In genomic region chr1:6199298-6200187, GRCh38 we compare ENCODE assay signal across 8 cellular contexts. TPM values are rescaled to one million over a fixed set of nuclear protein-coding genes. Genes with fewer than 3 reads are reported as not detected.
DNase-seq lines count a peak whose midpoint lies in the region; ATAC-seq and TF ChIP-seq lines count a peak whose summit lies in the region.

RPL22 (minus strand) TSS chr1:6199595; CDS start chr1:6199573, 22 bp downstream.

- H3K27me3 Mint-ChIP-seq in natural killer cell (ENCODE audit: low read depth in 2 of 2) = no peaks in the 10 kb centered on the region

- H3K27me3 ChIP-seq in H7 (ENCODE audit: control insufficient read depth, insufficient read depth, low read length) = no peaks in the 10 kb centered on the region

- peak within 1 kb of the TSS; percentile 70 to 91 for H3K27ac Mint-ChIP-seq in natural killer cell

- intact Hi-C loops in natural killer cell (cut with micrococcal nuclease) = no loop called here

- H3K4me1 Mint-ChIP-seq in natural killer cell = peaks cover 41 to 52% of the 10 kb centered on the region in 2 donors

- DNase-seq in ELF-1 (ENCODE audit: low read depth, low spot score) (peak; percentile 99), H7 (peak; percentile 94), M059J (ENCODE audit: low read depth) (peak; percentile 100), SHP77 (lab: John Stamatoyannopoulos, UW) (peak; percentile 98 to 99), fibroblast of peridontal ligament (ENCODE audit: extremely low read depth) (peak; percentile 99), natural killer cell (peak; percentile 85)
- peak; percentile 97 for DNase-seq in activated effector memory CD4-positive, alpha-beta T cell treated with Interleukin-2 at 50 U/mL for 16 hours
- peak; percentile 99 for DNase-seq in stimulated activated naive CD4-positive, alpha-beta T cell treated with Interleukin-2 at 50 U/mL for 16 hours (lab: John Stamatoyannopoulos, UW)

- H3K36me3 ChIP-seq in H7 (replicated peaks; ENCODE audit: control insufficient read depth, insufficient read depth, low read length) = peaks cover 18% of the 10 kb centered on the region

- H3K4me3 ChIP-seq in H7 (ENCODE audit: insufficient read depth, low read depth, low read length) = peak within 1 kb of the TSS; percentile 99

- H3K4me3 Mint-ChIP-seq in natural killer cell = peak within 1 kb of the TSS; percentile 87

- ATAC-seq in natural killer cell = peak; percentile 95 to 97 (median 97)

- no peak for TF ChIP-seq CTCF in natural killer cell (IDR thresholded peaks at IDR 0.05)

- peaks cover 9% of the 10 kb centered on the region for H3K36me3 Mint-ChIP-seq in natural killer cell

- no peaks in the 10 kb centered on the region for H3K9me3 Mint-ChIP-seq in natural killer cell

RNA-seq across cellular contexts. Expression of gene RPL22, which starts in this region (rescaled TPM):
- total RNA-seq in H7 (2014; rRNA removed; shearing (Covaris generic)) = 237 and 308 TPM in 2 replicates
- 135 and 162 TPM in 2 replicates for total RNA-seq in M059J (2014; rRNA removed; shearing (Covaris generic))
- total RNA-seq in natural killer cell = 100 to 1,000 TPM; 210 to 239 (median 228) TPM

Comparison
In these comparisons a context has a peak if more than half of its experiments do, and no peak if none do; other contexts are left out.
1. Peak in every context shown above with its lines: DNase-seq, ATAC-seq and H3K4me3 ChIP-seq.